Comparison of ENCODE assay signal across 1 cellular context in the genomic region with DNA sequence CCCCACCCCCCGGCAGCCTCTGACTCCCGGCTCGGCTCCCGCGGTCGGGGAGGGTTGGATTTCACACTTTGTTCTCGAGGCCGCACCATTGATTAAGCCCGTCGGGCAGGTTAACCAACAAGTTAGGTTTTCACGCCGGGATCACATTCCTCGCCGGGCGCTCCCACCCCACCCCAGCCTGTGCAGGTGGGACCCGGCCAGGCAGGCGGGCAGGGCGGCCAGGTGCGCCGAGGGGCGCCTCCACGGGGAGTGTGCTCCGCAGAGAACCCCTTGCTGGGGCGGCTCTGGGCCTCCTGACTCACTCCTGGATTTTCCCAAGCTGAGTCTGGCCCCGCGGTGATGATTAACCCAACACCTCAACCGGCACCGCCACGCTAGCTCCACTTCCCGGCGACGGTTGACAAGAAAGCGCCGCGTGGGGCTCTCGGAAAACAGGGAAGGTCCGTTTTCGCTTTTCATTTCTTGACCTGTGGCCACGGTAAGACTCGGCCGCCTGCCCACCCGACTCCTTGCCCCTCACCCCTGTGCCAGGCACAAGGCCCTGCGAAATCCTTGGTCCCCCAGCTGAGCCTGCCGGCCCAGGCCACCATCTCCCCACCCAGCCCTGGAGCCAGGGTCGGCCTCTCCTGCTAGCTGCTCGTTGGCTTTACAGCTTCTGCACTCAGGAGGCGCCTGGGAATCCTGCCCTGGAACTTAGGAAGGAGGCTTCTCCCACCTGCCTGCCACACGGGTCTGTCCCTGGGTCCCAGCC.
TF ChIP-seq lines count a peak whose summit lies in the region.

No MANE protein-coding gene starts in this region.

TF ChIP-seq in HepG2, 621 proteins besides CTCF, POLR2A, EP300 and RAD21 (continued from another document and continues in another):
- TF ChIP-seq, protein P1, sequence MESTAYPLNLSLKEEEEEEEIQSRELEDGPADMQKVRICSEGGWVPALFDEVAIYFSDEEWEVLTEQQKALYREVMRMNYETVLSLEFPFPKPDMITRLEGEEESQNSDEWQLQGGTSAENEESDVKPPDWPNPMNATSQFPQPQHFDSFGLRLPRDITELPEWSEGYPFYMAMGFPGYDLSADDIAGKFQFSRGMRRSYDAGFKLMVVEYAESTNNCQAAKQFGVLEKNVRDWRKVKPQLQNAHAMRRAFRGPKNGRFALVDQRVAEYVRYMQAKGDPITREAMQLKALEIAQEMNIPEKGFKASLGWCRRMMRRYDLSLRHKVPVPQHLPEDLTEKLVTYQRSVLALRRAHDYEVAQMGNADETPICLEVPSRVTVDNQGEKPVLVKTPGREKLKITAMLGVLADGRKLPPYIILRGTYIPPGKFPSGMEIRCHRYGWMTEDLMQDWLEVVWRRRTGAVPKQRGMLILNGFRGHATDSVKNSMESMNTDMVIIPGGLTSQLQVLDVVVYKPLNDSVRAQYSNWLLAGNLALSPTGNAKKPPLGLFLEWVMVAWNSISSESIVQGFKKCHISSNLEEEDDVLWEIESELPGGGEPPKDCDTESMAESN (CRISPR knock-in tag; conservative IDR thresholded peaks at IDR 0.05): 0 out of 2 replicates have a peak, but pooled peaks have one; percentile 40
- TF ChIP-seq RBM39 (IDR thresholded peaks at IDR 0.05; ENCODE audit: low read depth, low read length, poor library complexity, severe bottlenecking): peak; percentile 76
- no peak; the same call in 1 of the 2 replicates for TF ChIP-seq MTF2 (CRISPR knock-in tag; IDR thresholded peaks at IDR 0.05; ENCODE audit: borderline replicate concordance)
- TF ChIP-seq, protein P2, sequence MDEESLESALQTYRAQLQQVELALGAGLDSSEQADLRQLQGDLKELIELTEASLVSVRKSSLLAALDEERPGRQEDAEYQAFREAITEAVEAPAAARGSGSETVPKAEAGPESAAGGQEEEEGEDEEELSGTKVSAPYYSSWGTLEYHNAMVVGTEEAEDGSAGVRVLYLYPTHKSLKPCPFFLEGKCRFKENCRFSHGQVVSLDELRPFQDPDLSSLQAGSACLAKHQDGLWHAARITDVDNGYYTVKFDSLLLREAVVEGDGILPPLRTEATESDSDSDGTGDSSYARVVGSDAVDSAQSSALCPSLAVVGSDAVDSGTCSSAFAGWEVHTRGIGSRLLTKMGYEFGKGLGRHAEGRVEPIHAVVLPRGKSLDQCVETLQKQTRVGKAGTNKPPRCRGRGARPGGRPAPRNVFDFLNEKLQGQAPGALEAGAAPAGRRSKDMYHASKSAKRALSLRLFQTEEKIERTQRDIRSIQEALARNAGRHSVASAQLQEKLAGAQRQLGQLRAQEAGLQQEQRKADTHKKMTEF (CRISPR knock-in tag; IDR thresholded peaks at IDR 0.05): peak; percentile 49
- TF ChIP-seq LCORL (IDR thresholded peaks at IDR 0.05): no peak
- TF ChIP-seq LCORL (CRISPR knock-in tag; IDR thresholded peaks at IDR 0.05): peak; percentile 73; the same call in 1 of the 2 replicates
- TF ChIP-seq THAP11 (CRISPR knock-in tag; IDR thresholded peaks at IDR 0.05): peak; percentile 27; the same call in 1 of the 2 replicates
- TF ChIP-seq, protein P3, sequence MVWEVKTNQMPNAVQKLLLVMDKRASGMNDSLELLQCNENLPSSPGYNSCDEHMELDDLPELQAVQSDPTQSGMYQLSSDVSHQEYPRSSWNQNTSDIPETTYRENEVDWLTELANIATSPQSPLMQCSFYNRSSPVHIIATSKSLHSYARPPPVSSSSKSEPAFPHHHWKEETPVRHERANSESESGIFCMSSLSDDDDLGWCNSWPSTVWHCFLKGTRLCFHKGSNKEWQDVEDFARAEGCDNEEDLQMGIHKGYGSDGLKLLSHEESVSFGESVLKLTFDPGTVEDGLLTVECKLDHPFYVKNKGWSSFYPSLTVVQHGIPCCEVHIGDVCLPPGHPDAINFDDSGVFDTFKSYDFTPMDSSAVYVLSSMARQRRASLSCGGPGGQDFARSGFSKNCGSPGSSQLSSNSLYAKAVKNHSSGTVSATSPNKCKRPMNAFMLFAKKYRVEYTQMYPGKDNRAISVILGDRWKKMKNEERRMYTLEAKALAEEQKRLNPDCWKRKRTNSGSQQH (CRISPR knock-in tag; IDR thresholded peaks at IDR 0.05; ENCODE audit: low read depth): 0 out of 2 replicates have a peak, but pooled peaks have one; percentile 23
- TF ChIP-seq RBFOX2 (IDR thresholded peaks at IDR 0.05; ENCODE audit: low read depth, low read length): peak; percentile 62
- 0 out of 2 replicates have a peak, but pooled peaks have one; percentile 39 for TF ChIP-seq ZNF333 (CRISPR knock-in tag; IDR thresholded peaks at IDR 0.05; ENCODE audit: borderline replicate concordance)
- TF ChIP-seq, protein P4, sequence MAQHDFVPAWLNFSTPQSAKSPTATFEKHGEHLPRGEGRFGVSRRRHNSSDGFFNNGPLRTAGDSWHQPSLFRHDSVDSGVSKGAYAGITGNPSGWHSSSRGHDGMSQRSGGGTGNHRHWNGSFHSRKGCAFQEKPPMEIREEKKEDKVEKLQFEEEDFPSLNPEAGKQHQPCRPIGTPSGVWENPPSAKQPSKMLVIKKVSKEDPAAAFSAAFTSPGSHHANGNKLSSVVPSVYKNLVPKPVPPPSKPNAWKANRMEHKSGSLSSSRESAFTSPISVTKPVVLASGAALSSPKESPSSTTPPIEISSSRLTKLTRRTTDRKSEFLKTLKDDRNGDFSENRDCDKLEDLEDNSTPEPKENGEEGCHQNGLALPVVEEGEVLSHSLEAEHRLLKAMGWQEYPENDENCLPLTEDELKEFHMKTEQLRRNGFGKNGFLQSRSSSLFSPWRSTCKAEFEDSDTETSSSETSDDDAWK (CRISPR knock-in tag; IDR thresholded peaks at IDR 0.05): no peak
- 0 out of 2 replicates have a peak, but pooled peaks have one; percentile 39 for TF ChIP-seq ZNF558 (CRISPR knock-in tag; IDR thresholded peaks at IDR 0.05; ENCODE audit: borderline replicate concordance)
- peak; percentile 43 for TF ChIP-seq ERF (CRISPR knock-in tag; IDR thresholded peaks at IDR 0.05)
- TF ChIP-seq POLR2AphosphoS2 (IDR thresholded peaks at IDR 0.05; ENCODE audit: low read depth, low read length): no peak
- TF ChIP-seq HDAC1 (CRISPR knock-in tag; IDR thresholded peaks at IDR 0.05): peak; percentile 46; the same call in 1 of the 2 replicates
- no peak; the same call in 1 of the 2 replicates for TF ChIP-seq SP2 (CRISPR knock-in tag; IDR thresholded peaks at IDR 0.05)
- TF ChIP-seq HNRNPL (IDR thresholded peaks at IDR 0.05; ENCODE audit: low read depth, low read length): peak; percentile 76
- TF ChIP-seq, protein P5, sequence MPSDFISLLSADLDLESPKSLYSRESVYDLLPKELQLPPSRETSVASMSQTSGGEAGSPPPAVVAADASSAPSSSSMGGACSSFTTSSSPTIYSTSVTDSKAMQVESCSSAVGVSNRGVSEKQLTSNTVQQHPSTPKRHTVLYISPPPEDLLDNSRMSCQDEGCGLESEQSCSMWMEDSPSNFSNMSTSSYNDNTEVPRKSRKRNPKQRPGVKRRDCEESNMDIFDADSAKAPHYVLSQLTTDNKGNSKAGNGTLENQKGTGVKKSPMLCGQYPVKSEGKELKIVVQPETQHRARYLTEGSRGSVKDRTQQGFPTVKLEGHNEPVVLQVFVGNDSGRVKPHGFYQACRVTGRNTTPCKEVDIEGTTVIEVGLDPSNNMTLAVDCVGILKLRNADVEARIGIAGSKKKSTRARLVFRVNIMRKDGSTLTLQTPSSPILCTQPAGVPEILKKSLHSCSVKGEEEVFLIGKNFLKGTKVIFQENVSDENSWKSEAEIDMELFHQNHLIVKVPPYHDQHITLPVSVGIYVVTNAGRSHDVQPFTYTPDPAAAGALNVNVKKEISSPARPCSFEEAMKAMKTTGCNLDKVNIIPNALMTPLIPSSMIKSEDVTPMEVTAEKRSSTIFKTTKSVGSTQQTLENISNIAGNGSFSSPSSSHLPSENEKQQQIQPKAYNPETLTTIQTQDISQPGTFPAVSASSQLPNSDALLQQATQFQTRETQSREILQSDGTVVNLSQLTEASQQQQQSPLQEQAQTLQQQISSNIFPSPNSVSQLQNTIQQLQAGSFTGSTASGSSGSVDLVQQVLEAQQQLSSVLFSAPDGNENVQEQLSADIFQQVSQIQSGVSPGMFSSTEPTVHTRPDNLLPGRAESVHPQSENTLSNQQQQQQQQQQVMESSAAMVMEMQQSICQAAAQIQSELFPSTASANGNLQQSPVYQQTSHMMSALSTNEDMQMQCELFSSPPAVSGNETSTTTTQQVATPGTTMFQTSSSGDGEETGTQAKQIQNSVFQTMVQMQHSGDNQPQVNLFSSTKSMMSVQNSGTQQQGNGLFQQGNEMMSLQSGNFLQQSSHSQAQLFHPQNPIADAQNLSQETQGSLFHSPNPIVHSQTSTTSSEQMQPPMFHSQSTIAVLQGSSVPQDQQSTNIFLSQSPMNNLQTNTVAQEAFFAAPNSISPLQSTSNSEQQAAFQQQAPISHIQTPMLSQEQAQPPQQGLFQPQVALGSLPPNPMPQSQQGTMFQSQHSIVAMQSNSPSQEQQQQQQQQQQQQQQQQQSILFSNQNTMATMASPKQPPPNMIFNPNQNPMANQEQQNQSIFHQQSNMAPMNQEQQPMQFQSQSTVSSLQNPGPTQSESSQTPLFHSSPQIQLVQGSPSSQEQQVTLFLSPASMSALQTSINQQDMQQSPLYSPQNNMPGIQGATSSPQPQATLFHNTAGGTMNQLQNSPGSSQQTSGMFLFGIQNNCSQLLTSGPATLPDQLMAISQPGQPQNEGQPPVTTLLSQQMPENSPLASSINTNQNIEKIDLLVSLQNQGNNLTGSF (CRISPR knock-in tag; IDR thresholded peaks at IDR 0.05): no peak; the same call in 1 of the 2 replicates
- TF ChIP-seq ZBTB7B (CRISPR knock-in tag; IDR thresholded peaks at IDR 0.05): peak; percentile 48; the same call in 1 of the 2 replicates
- peak; percentile 16; the same call in 1 of the 2 replicates for TF ChIP-seq ZMYM4 (CRISPR knock-in tag; IDR thresholded peaks at IDR 0.05)
- TF ChIP-seq, protein P6, sequence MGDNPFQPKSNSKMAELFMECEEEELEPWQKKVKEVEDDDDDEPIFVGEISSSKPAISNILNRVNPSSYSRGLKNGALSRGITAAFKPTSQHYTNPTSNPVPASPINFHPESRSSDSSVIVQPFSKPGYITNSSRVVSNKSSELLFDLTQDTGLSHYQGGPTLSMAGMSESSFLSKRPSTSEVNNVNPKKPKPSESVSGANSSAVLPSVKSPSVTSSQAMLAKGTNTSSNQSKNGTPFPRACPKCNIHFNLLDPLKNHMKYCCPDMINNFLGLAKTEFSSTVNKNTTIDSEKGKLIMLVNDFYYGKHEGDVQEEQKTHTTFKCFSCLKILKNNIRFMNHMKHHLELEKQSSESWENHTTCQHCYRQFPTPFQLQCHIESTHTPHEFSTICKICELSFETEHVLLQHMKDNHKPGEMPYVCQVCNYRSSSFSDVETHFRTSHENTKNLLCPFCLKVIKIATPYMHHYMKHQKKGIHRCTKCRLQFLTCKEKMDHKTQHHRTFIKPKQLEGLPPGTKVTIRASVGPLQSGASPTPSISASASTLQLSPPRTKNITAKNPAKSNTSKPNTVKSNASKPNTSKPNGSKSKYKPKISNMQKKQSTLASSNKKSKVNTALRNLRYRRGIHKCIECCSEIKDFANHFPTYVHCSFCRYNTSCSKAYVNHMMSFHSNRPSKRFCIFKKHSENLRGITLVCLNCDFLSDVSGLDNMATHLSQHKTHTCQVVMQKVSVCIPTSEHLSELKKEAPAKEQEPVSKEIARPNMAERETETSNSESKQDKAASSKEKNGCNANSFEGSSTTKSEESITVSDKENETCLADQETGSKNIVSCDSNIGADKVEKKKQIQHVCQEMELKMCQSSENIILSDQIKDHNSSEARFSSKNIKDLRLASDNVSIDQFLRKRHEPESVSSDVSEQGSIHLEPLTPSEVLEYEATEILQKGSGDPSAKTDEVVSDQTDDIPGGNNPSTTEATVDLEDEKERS (CRISPR knock-in tag; IDR thresholded peaks at IDR 0.05): peak; percentile 71; the same call in 1 of the 2 replicates
- TF ChIP-seq, protein P7, sequence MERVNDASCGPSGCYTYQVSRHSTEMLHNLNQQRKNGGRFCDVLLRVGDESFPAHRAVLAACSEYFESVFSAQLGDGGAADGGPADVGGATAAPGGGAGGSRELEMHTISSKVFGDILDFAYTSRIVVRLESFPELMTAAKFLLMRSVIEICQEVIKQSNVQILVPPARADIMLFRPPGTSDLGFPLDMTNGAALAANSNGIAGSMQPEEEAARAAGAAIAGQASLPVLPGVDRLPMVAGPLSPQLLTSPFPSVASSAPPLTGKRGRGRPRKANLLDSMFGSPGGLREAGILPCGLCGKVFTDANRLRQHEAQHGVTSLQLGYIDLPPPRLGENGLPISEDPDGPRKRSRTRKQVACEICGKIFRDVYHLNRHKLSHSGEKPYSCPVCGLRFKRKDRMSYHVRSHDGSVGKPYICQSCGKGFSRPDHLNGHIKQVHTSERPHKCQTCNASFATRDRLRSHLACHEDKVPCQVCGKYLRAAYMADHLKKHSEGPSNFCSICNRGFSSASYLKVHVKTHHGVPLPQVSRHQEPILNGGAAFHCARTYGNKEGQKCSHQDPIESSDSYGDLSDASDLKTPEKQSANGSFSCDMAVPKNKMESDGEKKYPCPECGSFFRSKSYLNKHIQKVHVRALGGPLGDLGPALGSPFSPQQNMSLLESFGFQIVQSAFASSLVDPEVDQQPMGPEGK (CRISPR knock-in tag; IDR thresholded peaks at IDR 0.05): peak; percentile 48
- TF ChIP-seq, protein P8, sequence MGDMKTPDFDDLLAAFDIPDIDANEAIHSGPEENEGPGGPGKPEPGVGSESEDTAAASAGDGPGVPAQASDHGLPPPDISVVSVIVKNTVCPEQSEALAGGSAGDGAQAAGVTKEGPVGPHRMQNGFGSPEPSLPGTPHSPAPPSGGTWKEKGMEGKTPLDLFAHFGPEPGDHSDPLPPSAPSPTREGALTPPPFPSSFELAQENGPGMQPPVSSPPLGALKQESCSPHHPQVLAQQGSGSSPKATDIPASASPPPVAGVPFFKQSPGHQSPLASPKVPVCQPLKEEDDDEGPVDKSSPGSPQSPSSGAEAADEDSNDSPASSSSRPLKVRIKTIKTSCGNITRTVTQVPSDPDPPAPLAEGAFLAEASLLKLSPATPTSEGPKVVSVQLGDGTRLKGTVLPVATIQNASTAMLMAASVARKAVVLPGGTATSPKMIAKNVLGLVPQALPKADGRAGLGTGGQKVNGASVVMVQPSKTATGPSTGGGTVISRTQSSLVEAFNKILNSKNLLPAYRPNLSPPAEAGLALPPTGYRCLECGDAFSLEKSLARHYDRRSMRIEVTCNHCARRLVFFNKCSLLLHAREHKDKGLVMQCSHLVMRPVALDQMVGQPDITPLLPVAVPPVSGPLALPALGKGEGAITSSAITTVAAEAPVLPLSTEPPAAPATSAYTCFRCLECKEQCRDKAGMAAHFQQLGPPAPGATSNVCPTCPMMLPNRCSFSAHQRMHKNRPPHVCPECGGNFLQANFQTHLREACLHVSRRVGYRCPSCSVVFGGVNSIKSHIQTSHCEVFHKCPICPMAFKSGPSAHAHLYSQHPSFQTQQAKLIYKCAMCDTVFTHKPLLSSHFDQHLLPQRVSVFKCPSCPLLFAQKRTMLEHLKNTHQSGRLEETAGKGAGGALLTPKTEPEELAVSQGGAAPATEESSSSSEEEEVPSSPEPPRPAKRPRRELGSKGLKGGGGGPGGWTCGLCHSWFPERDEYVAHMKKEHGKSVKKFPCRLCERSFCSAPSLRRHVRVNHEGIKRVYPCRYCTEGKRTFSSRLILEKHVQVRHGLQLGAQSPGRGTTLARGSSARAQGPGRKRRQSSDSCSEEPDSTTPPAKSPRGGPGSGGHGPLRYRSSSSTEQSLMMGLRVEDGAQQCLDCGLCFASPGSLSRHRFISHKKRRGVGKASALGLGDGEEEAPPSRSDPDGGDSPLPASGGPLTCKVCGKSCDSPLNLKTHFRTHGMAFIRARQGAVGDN (CRISPR knock-in tag; IDR thresholded peaks at IDR 0.05): peak; percentile 90
